Comparison of ENCODE assay signal across 1 cellular context in the genomic region with DNA sequence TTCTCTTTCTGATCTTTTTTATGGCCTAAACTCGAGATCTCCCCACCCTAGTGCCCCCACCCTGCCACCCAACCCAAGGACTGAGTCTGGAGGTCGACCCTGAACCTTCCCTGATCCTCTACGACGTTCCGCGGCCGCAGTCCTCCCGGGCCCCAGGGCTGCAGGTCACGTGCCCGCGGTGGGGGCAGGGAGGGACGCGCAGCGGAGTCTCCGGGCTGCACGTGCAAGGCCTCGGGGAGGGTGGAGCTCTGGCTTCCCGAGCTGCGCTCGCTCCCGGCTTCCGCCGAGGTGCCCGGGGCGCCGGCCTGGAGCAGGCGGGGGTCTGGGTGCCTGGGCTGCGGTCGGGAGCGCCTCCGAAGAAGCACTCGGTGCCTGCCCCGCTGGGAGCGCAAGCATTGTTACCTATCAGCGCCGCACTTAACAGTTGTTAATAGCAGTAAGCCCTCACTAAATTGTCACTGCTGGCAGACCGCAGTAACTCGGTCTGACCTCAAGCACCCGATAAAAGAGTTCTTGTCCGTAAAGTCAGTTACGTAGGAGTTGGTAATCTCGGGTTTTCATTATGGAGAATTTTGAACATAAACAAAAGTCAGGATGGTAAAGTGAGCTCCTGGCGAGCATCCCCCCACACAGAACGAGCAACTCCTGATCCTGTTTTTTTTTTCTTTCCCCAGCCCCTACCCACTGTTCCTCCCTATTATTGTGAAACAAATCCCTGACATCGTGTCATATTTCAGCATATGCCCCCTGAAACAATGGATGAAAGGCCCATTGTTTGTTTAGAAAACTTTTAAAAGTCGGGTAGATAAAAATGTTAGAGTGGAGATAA.
TF ChIP-seq lines count a peak whose summit lies in the region.

No MANE protein-coding gene starts in this region.

TF ChIP-seq in WTC11, 78 proteins besides CTCF, POLR2A, EP300 and RAD21 (continued from another document and continues in another):
- TF ChIP-seq, protein P1, sequence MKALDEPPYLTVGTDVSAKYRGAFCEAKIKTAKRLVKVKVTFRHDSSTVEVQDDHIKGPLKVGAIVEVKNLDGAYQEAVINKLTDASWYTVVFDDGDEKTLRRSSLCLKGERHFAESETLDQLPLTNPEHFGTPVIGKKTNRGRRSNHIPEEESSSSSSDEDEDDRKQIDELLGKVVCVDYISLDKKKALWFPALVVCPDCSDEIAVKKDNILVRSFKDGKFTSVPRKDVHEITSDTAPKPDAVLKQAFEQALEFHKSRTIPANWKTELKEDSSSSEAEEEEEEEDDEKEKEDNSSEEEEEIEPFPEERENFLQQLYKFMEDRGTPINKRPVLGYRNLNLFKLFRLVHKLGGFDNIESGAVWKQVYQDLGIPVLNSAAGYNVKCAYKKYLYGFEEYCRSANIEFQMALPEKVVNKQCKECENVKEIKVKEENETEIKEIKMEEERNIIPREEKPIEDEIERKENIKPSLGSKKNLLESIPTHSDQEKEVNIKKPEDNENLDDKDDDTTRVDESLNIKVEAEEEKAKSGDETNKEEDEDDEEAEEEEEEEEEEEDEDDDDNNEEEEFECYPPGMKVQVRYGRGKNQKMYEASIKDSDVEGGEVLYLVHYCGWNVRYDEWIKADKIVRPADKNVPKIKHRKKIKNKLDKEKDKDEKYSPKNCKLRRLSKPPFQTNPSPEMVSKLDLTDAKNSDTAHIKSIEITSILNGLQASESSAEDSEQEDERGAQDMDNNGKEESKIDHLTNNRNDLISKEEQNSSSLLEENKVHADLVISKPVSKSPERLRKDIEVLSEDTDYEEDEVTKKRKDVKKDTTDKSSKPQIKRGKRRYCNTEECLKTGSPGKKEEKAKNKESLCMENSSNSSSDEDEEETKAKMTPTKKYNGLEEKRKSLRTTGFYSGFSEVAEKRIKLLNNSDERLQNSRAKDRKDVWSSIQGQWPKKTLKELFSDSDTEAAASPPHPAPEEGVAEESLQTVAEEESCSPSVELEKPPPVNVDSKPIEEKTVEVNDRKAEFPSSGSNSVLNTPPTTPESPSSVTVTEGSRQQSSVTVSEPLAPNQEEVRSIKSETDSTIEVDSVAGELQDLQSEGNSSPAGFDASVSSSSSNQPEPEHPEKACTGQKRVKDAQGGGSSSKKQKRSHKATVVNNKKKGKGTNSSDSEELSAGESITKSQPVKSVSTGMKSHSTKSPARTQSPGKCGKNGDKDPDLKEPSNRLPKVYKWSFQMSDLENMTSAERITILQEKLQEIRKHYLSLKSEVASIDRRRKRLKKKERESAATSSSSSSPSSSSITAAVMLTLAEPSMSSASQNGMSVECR (CRISPR knock-in tag; IDR thresholded peaks at IDR 0.05; ENCODE audit: borderline replicate concordance): peak; percentile 85
- TF ChIP-seq ZNF219 (CRISPR knock-in tag; IDR thresholded peaks at IDR 0.05; ENCODE audit: borderline replicate concordance) (0 out of 2 replicates have a peak, but pooled peaks have one; percentile 47), IRF2 (CRISPR knock-in tag; IDR thresholded peaks at IDR 0.05; ENCODE audit: borderline replicate concordance, low read depth) (no peak), PRRX2 (CRISPR knock-in tag; IDR thresholded peaks at IDR 0.05) (no peak), SP1 (CRISPR knock-in tag; conservative IDR thresholded peaks at IDR 0.05) (peak; percentile 88), JUN (CRISPR knock-in tag; IDR thresholded peaks at IDR 0.05) (peak; percentile 58; the same call in 1 of the 2 replicates), KAT7 (CRISPR knock-in tag; IDR thresholded peaks at IDR 0.05; ENCODE audit: borderline replicate concordance) (no peak), TCF7 (CRISPR knock-in tag; IDR thresholded peaks at IDR 0.05; ENCODE audit: low read depth) (no peak), EMX1 (CRISPR knock-in tag; IDR thresholded peaks at IDR 0.05) (no peak), NR1H2 (CRISPR knock-in tag; IDR thresholded peaks at IDR 0.05) (no peak), NR2C2 (CRISPR knock-in tag; IDR thresholded peaks at IDR 0.05) (no peak), NR3C1 (CRISPR knock-in tag; conservative IDR thresholded peaks at IDR 0.05; ENCODE audit: low read depth) (no peak), MXD4 (CRISPR knock-in tag; IDR thresholded peaks at IDR 0.05; ENCODE audit: borderline replicate concordance) (no peak), ESRRA (CRISPR knock-in tag; IDR thresholded peaks at IDR 0.05; ENCODE audit: borderline replicate concordance) (peak; percentile 85), ZNF671 (CRISPR knock-in tag; IDR thresholded peaks at IDR 0.05) (no peak), SOX15 (CRISPR knock-in tag; IDR thresholded peaks at IDR 0.05) (no peak), OVOL2 (CRISPR knock-in tag; IDR thresholded peaks at IDR 0.05; ENCODE audit: borderline replicate concordance) (no peak), HMGA2 (CRISPR knock-in tag; IDR thresholded peaks at IDR 0.05) (no peak), ZNF232 (CRISPR knock-in tag; IDR thresholded peaks at IDR 0.05) (peak; percentile 93), CREB1 (CRISPR knock-in tag; IDR thresholded peaks at IDR 0.05) (peak; percentile 92), ZNF317 (CRISPR knock-in tag; IDR thresholded peaks at IDR 0.05; ENCODE audit: borderline replicate concordance, low read depth) (peak; percentile 60; the same call in 1 of the 2 replicates), CREM (CRISPR knock-in tag; IDR thresholded peaks at IDR 0.05) (peak; percentile 51; the same call in 1 of the 2 replicates), ZNF138 (CRISPR knock-in tag; conservative IDR thresholded peaks at IDR 0.05) (peak; percentile 88; the same call in 1 of the 2 replicates), ZNF423 (CRISPR knock-in tag; IDR thresholded peaks at IDR 0.05) (peak; percentile 32; the same call in 1 of the 2 replicates)
- TF ChIP-seq, protein P2, sequence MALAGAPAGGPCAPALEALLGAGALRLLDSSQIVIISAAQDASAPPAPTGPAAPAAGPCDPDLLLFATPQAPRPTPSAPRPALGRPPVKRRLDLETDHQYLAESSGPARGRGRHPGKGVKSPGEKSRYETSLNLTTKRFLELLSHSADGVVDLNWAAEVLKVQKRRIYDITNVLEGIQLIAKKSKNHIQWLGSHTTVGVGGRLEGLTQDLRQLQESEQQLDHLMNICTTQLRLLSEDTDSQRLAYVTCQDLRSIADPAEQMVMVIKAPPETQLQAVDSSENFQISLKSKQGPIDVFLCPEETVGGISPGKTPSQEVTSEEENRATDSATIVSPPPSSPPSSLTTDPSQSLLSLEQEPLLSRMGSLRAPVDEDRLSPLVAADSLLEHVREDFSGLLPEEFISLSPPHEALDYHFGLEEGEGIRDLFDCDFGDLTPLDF (CRISPR knock-in tag; IDR thresholded peaks at IDR 0.05): peak; percentile 86; the same call in 1 of the 2 replicates
- TF ChIP-seq, protein P3, sequence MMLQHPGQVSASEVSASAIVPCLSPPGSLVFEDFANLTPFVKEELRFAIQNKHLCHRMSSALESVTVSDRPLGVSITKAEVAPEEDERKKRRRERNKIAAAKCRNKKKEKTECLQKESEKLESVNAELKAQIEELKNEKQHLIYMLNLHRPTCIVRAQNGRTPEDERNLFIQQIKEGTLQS (CRISPR knock-in tag; conservative IDR thresholded peaks at IDR 0.05): no peak
- TF ChIP-seq, protein P4, sequence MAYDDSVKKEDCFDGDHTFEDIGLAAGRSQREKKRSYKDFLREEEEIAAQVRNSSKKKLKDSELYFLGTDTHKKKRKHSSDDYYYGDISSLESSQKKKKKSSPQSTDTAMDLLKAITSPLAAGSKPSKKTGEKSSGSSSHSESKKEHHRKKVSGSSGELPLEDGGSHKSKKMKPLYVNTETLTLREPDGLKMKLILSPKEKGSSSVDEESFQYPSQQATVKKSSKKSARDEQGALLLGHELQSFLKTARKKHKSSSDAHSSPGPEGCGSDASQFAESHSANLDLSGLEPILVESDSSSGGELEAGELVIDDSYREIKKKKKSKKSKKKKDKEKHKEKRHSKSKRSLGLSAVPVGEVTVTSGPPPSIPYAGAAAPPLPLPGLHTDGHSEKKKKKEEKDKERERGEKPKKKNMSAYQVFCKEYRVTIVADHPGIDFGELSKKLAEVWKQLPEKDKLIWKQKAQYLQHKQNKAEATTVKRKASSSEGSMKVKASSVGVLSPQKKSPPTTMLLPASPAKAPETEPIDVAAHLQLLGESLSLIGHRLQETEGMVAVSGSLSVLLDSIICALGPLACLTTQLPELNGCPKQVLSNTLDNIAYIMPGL (CRISPR knock-in tag; IDR thresholded peaks at IDR 0.05): peak; percentile 37; the same call in 1 of the 2 replicates
- TF ChIP-seq, protein P5, sequence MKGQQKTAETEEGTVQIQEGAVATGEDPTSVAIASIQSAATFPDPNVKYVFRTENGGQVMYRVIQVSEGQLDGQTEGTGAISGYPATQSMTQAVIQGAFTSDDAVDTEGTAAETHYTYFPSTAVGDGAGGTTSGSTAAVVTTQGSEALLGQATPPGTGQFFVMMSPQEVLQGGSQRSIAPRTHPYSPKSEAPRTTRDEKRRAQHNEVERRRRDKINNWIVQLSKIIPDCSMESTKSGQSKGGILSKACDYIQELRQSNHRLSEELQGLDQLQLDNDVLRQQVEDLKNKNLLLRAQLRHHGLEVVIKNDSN (CRISPR knock-in tag; IDR thresholded peaks at IDR 0.05): peak; percentile 99
- TF ChIP-seq, protein P6, sequence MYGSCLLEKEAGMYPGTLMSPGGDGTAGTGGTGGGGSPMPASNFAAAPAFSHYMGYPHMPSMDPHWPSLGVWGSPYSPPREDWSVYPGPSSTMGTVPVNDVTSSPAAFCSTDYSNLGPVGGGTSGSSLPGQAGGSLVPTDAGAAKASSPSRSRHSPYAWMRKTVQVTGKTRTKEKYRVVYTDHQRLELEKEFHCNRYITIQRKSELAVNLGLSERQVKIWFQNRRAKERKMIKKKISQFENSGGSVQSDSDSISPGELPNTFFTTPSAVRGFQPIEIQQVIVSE (CRISPR knock-in tag; IDR thresholded peaks at IDR 0.05; ENCODE audit: borderline replicate concordance): no peak
- TF ChIP-seq, protein P7, sequence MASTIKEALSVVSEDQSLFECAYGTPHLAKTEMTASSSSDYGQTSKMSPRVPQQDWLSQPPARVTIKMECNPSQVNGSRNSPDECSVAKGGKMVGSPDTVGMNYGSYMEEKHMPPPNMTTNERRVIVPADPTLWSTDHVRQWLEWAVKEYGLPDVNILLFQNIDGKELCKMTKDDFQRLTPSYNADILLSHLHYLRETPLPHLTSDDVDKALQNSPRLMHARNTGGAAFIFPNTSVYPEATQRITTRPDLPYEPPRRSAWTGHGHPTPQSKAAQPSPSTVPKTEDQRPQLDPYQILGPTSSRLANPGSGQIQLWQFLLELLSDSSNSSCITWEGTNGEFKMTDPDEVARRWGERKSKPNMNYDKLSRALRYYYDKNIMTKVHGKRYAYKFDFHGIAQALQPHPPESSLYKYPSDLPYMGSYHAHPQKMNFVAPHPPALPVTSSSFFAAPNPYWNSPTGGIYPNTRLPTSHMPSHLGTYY (CRISPR knock-in tag; IDR thresholded peaks at IDR 0.05): no peak
- TF ChIP-seq, protein P8, sequence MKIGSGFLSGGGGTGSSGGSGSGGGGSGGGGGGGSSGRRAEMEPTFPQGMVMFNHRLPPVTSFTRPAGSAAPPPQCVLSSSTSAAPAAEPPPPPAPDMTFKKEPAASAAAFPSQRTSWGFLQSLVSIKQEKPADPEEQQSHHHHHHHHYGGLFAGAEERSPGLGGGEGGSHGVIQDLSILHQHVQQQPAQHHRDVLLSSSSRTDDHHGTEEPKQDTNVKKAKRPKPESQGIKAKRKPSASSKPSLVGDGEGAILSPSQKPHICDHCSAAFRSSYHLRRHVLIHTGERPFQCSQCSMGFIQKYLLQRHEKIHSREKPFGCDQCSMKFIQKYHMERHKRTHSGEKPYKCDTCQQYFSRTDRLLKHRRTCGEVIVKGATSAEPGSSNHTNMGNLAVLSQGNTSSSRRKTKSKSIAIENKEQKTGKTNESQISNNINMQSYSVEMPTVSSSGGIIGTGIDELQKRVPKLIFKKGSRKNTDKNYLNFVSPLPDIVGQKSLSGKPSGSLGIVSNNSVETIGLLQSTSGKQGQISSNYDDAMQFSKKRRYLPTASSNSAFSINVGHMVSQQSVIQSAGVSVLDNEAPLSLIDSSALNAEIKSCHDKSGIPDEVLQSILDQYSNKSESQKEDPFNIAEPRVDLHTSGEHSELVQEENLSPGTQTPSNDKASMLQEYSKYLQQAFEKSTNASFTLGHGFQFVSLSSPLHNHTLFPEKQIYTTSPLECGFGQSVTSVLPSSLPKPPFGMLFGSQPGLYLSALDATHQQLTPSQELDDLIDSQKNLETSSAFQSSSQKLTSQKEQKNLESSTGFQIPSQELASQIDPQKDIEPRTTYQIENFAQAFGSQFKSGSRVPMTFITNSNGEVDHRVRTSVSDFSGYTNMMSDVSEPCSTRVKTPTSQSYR (CRISPR knock-in tag; IDR thresholded peaks at IDR 0.05): peak; percentile 99
- TF ChIP-seq, protein P9, sequence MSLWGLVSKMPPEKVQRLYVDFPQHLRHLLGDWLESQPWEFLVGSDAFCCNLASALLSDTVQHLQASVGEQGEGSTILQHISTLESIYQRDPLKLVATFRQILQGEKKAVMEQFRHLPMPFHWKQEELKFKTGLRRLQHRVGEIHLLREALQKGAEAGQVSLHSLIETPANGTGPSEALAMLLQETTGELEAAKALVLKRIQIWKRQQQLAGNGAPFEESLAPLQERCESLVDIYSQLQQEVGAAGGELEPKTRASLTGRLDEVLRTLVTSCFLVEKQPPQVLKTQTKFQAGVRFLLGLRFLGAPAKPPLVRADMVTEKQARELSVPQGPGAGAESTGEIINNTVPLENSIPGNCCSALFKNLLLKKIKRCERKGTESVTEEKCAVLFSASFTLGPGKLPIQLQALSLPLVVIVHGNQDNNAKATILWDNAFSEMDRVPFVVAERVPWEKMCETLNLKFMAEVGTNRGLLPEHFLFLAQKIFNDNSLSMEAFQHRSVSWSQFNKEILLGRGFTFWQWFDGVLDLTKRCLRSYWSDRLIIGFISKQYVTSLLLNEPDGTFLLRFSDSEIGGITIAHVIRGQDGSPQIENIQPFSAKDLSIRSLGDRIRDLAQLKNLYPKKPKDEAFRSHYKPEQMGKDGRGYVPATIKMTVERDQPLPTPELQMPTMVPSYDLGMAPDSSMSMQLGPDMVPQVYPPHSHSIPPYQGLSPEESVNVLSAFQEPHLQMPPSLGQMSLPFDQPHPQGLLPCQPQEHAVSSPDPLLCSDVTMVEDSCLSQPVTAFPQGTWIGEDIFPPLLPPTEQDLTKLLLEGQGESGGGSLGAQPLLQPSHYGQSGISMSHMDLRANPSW (CRISPR knock-in tag; conservative IDR thresholded peaks at IDR 0.05; ENCODE audit: low read depth): peak; percentile 61; the same call in 1 of the 2 replicates
- TF ChIP-seq, protein P10, sequence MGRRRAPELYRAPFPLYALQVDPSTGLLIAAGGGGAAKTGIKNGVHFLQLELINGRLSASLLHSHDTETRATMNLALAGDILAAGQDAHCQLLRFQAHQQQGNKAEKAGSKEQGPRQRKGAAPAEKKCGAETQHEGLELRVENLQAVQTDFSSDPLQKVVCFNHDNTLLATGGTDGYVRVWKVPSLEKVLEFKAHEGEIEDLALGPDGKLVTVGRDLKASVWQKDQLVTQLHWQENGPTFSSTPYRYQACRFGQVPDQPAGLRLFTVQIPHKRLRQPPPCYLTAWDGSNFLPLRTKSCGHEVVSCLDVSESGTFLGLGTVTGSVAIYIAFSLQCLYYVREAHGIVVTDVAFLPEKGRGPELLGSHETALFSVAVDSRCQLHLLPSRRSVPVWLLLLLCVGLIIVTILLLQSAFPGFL (CRISPR knock-in tag; IDR thresholded peaks at IDR 0.05; ENCODE audit: borderline replicate concordance): no peak
- TF ChIP-seq, protein P11, sequence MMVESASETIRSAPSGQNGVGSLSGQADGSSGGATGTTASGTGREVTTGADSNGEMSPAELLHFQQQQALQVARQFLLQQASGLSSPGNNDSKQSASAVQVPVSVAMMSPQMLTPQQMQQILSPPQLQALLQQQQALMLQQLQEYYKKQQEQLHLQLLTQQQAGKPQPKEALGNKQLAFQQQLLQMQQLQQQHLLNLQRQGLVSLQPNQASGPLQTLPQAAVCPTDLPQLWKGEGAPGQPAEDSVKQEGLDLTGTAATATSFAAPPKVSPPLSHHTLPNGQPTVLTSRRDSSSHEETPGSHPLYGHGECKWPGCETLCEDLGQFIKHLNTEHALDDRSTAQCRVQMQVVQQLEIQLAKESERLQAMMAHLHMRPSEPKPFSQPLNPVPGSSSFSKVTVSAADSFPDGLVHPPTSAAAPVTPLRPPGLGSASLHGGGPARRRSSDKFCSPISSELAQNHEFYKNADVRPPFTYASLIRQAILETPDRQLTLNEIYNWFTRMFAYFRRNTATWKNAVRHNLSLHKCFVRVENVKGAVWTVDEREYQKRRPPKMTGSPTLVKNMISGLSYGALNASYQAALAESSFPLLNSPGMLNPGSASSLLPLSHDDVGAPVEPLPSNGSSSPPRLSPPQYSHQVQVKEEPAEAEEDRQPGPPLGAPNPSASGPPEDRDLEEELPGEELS (CRISPR knock-in tag; IDR thresholded peaks at IDR 0.05): peak; percentile 98
